8 cellular contexts compared by ENCODE assay signal in genomic region chr11:2700415-2701211, GRCh38. TPM values are rescaled to one million over a fixed set of nuclear protein-coding genes. Genes with fewer than 3 reads are reported as not detected.
DNase-seq lines count a peak whose midpoint lies in the region; ATAC-seq and TF ChIP-seq lines count a peak whose summit lies in the region.

No MANE protein-coding gene starts in this region.

- H3K9ac ChIP-seq in MM.1S (ENCODE audit: low read length): peak overlapping the region; percentile 93

- H3K4me3 ChIP-seq in MM.1S (ENCODE audit: low read length): peak overlapping the region; percentile 75
- H3K4me3 ChIP-seq in neutrophil (ENCODE audit: low read depth in 1 of 2, low read length in 1 of 2): peak overlapping the region; percentile 62 to 72

- CTCF ChIA-PET in Calu3 (lab: Charles Lee): interaction anchor here (0.5 to 0.7 kb wide), 2 partner anchors 42 to 157 kb away, joined by 3 read pairs; no protein-coding TSS in a partner anchor

- no peaks in the 10 kb centered on the region for H3K27me3 Mint-ChIP-seq in Calu3 (ENCODE audit: unreplicated experiment)
- no peaks in the 10 kb centered on the region for H3K27me3 Mint-ChIP-seq in activated T-cell treated with anti-CD3 and anti-CD28 coated beads, Interleukin-2, amount 50 U/mL, for 72 hours (ENCODE audit: low read depth)

- no peaks in the 10 kb centered on the region for H3K36me3 ChIP-seq in MM.1S (replicated peaks; ENCODE audit: insufficient read depth, low read length)
- H3K36me3 ChIP-seq in neutrophil: no peaks in the 10 kb centered on the region

- no peaks in the 10 kb centered on the region for H3F3A ChIP-seq in MM.1S (ENCODE audit: insufficient read depth, low read length)

- H2AFZ ChIP-seq in MM.1S (ENCODE audit: low read length): peak overlapping the region; percentile 11; the same call in 1 of the 2 replicates

- no peaks in the 10 kb centered on the region for H3K9me3 ChIP-seq in MM.1S (replicated peaks; ENCODE audit: insufficient read depth, low read length)
- no peaks in the 10 kb centered on the region for H3K9me3 ChIP-seq in neutrophil

- TF ChIP-seq CTCF in Calu3 (IDR thresholded peaks at IDR 0.05; ENCODE audit: unreplicated experiment) (no peak), MM.1S (IDR thresholded peaks at IDR 0.05; ENCODE audit: low read length) (no peak), neutrophil (IDR thresholded peaks at IDR 0.05) (no peak)

- no peak overlapping the region for H3K27ac Mint-ChIP-seq in Calu3 (ENCODE audit: unreplicated experiment)
- no peak overlapping the region for H3K27ac Mint-ChIP-seq in activated T-cell treated with anti-CD3 and anti-CD28 coated beads, Interleukin-2, amount 50 U/mL, for 72 hours

- peak overlapping the region; percentile 83 for H3K4me2 ChIP-seq in MM.1S (ENCODE audit: low read depth, low read length)

- H3K27me3 ChIP-seq in MM.1S (replicated peaks; ENCODE audit: insufficient read depth, low read length): no peaks in the 10 kb centered on the region
- H3K27me3 ChIP-seq in neutrophil: no peaks in the 10 kb centered on the region

- peak; percentile 34 for ATAC-seq in GM21390 (IDR thresholded peaks at IDR 0.05; ENCODE audit: unreplicated experiment)
- peak; percentile 31 to 32 for ATAC-seq in activated T-cell treated with anti-CD3 and anti-CD28 coated beads, Interleukin-2, amount 50 U/mL, for 72 hours (replicated peaks in 1 of 2)

- H3K9me2 ChIP-seq in MM.1S (replicated peaks; ENCODE audit: insufficient read depth, low read length): no peaks in the 10 kb centered on the region

- peaks cover 41% of the 10 kb centered on the region for H3K79me2 ChIP-seq in MM.1S (ENCODE audit: low read length)

- BruUV-seq in Calu3 (replicated peaks; lab: Mats Ljungman, UMichigan): no TSS peak

- intact Hi-C loops in Calu3 (cut with micrococcal nuclease; ENCODE audit: unreplicated experiment): no loop called here

- peaks cover 19% of the 10 kb centered on the region for H3K36me3 Mint-ChIP-seq in Calu3 (ENCODE audit: insufficient read depth, unreplicated experiment)
- peaks cover 2 to 9% of the 10 kb centered on the region in 2 donors for H3K36me3 Mint-ChIP-seq in activated T-cell treated with anti-CD3 and anti-CD28 coated beads, Interleukin-2, amount 50 U/mL, for 72 hours (ENCODE audit: insufficient read depth in 2 of 2)

- no peaks in the 10 kb centered on the region for H3K4me1 ChIP-seq in MM.1S (ENCODE audit: low read length)
- peaks cover 23 to 29% of the 10 kb centered on the region in 2 experiments for H3K4me1 ChIP-seq in neutrophil (ENCODE audit: control insufficient read depth in 1 of 2, insufficient read depth in 1 of 2, low read depth in 1 of 2, low read length in 1 of 2)

- no peaks in the 10 kb centered on the region for H3K9me3 Mint-ChIP-seq in Calu3 (ENCODE audit: low read depth, unreplicated experiment)
- peaks cover 0 to under 1% of the 10 kb centered on the region in 2 donors for H3K9me3 Mint-ChIP-seq in activated T-cell treated with anti-CD3 and anti-CD28 coated beads, Interleukin-2, amount 50 U/mL, for 72 hours

- no peaks in the 10 kb centered on the region for H4K20me1 ChIP-seq in MM.1S (ENCODE audit: insufficient read depth, low read length)

- H3K4me3 Mint-ChIP-seq in Calu3 (ENCODE audit: low read depth, unreplicated experiment): peak overlapping the region; percentile 62
- H3K4me3 Mint-ChIP-seq in activated T-cell treated with anti-CD3 and anti-CD28 coated beads, Interleukin-2, amount 50 U/mL, for 72 hours: peak overlapping the region; percentile 55 to 87

- H3K4me1 Mint-ChIP-seq in Calu3 (ENCODE audit: low read depth, unreplicated experiment): no peaks in the 10 kb centered on the region
- H3K4me1 Mint-ChIP-seq in activated T-cell treated with anti-CD3 and anti-CD28 coated beads, Interleukin-2, amount 50 U/mL, for 72 hours (ENCODE audit: low read depth): peaks cover 11% of the 10 kb centered on the region

- DNase-seq in Calu3: peak; percentile 53
- DNase-seq in MM.1S: peak; percentile 53
- peak; percentile 50 to 56 for DNase-seq in activated T-cell treated with anti-CD3 and anti-CD28 coated beads, Interleukin-2, amount 50 U/mL, for 72 hours
- peak; percentile 53 for DNase-seq in globus pallidus (ENCODE audit: low spot score)
- no peak for DNase-seq in NCI-H510A treated with DMSO at 0.1 percent for 48 hours (lab: John Stamatoyannopoulos, UW)
- DNase-seq in activated CD4-positive, CD25-positive, alpha-beta regulatory T cell (lab: John Stamatoyannopoulos, UW): no peak

- H3K27ac ChIP-seq in MM.1S (ENCODE audit: low read length) (peak overlapping the region; percentile 72), neutrophil (peak overlapping the region; percentile 67)

RNA-seq across cellular contexts. Expression of gene KCNQ1OT1, which starts 0.8 kb away (rescaled TPM):
- total RNA-seq in Calu3 (2022): 1.2 and 1.3 TPM in 2 replicates
- under 1 TPM; 0.26 to 0.35 TPM for total RNA-seq in activated T-cell treated with anti-CD3 and anti-CD28 coated beads, Interleukin-2, amount 50 U/mL, for 72 hours

Comparison
In these comparisons a context has a peak if more than half of its experiments do, and no peak if none do; other contexts are left out.
1. DNase-seq: peak in Calu3 (single experiment), MM.1S (single experiment), activated T-cell treated with anti-CD3 and anti-CD28 coated beads, Interleukin-2, amount 50 U/mL, for 72 hours (2 of 2) and globus pallidus (single experiment); none in NCI-H510A treated with DMSO at 0.1 percent for 48 hours (single experiment) and activated CD4-positive, CD25-positive, alpha-beta regulatory T cell (0 of 4).